ENCODE assay signal across 8 cellular contexts in genomic region chr19:14536926-14537692, GRCh38. TPM values are rescaled to one million over a fixed set of nuclear protein-coding genes. Genes with fewer than 3 reads are reported as not detected.
DNase-seq lines count a peak whose midpoint lies in the region; ATAC-seq and TF ChIP-seq lines count a peak whose summit lies in the region.

No MANE protein-coding gene starts in this region.

- peaks cover 13% of the 10 kb centered on the region for H3K36me3 Mint-ChIP-seq in nephron (ENCODE audit: low read depth)

- H3K9me3 ChIP-seq in esophagus (ENCODE audit: control insufficient read depth in 2 of 2, insufficient read depth in 1 of 2, low read depth in 1 of 2, low read length in 1 of 2) = no peaks in the 10 kb centered on the region

- ATAC-seq in HG03457 (IDR thresholded peaks at IDR 0.05; ENCODE audit: unreplicated experiment) (no peak), HG03095 (IDR thresholded peaks at IDR 0.05; ENCODE audit: unreplicated experiment) (no peak)

- DNase-seq in HCEC 1CT = peak; percentile 3
- peak; percentile 76 for DNase-seq in UCSD-AML1 (lab: John Stamatoyannopoulos, UW; ENCODE audit: unreplicated experiment)
- DNase-seq in NOMO-1 treated with DMSO at 0.1 percent for 48 hours (lab: John Stamatoyannopoulos, UW; ENCODE audit: unreplicated experiment) = no peak
- no peak for DNase-seq in ACHN

- peaks cover 0 to 12% of the 10 kb centered on the region in 2 donors for H3K4me1 ChIP-seq in esophagus (ENCODE audit: control insufficient read depth in 2 of 2, insufficient read depth in 2 of 2, low read length in 1 of 2)

- peak overlapping the region in 1 of 3 experiments; percentile 57 for H3K4me3 Mint-ChIP-seq in nephron

- peaks cover 3 to 14% of the 10 kb centered on the region in 2 donors for H3K36me3 ChIP-seq in esophagus (ENCODE audit: control insufficient read depth in 2 of 2, insufficient read depth in 2 of 2, low read length in 1 of 2)

- peak overlapping the region; percentile 89 to 92 for H3K27ac ChIP-seq in esophagus (ENCODE audit: low read depth in 2 of 2, low read length in 1 of 2)

- in situ Hi-C loops in ACHN (cut with HindIII; ENCODE audit: low pct_ligation_motif_present, low pct_unique_long_range_greater_than_20kb, low sequenced_read_pairs) = no loop called here

- H3K4me3 ChIP-seq in esophagus (ENCODE audit: low read depth in 1 of 2, low read length in 2 of 2) = no peak overlapping the region

- H3K27ac Mint-ChIP-seq in nephron = peak overlapping the region in 2 of 3 experiments; percentile 52 to 57

- TF ChIP-seq CTCF in nephron (IDR thresholded peaks at IDR 0.05; ENCODE audit: unreplicated experiment in 3 of 3) = no peak

- H3K27me3 Mint-ChIP-seq in nephron (ENCODE audit: low read depth) = no peaks in the 10 kb centered on the region

- 22 to 26% methylated on average over 13 to 24 of the region's 24 CpGs for WGBS in esophagus, 2 donors

- H3K27me3 ChIP-seq in esophagus (ENCODE audit: control insufficient read depth in 1 of 2, insufficient read depth in 2 of 2, low read length in 2 of 2) = no peaks in the 10 kb centered on the region

- H3K9me3 Mint-ChIP-seq in nephron = no peaks in the 10 kb centered on the region

- H3K4me1 Mint-ChIP-seq in nephron = peaks cover 5% of the 10 kb centered on the region

RNA-seq across cellular contexts. Expression of gene TECR, which starts 7.7 kb away (rescaled TPM):
- 100 to 1,000 TPM; 362 to 444 TPM for polyA plus RNA-seq in esophagus

RNA-seq across cellular contexts. Expression of gene DNAJB1, which starts 18.9 kb away (rescaled TPM):
- polyA plus RNA-seq in esophagus = 100 to 1,000 TPM; 249 to 309 TPM

RNA-seq across cellular contexts. Expression of gene NDUFB7, which starts 34.8 kb away (rescaled TPM):
- 100 to 1,000 TPM; 471 to 517 TPM for polyA plus RNA-seq in esophagus

RNA-seq across cellular contexts. Expression of gene GIPC1, which starts 41.2 kb away (rescaled TPM):
- 100 to 1,000 TPM; 269 to 368 TPM for polyA plus RNA-seq in esophagus

RNA-seq across cellular contexts. Expression of gene CLEC17A, which starts 45.8 kb away (rescaled TPM):
- polyA plus RNA-seq in esophagus = under 1 TPM; 0.01 to 0.08 TPM

Comparison
In these comparisons a context has a peak if more than half of its experiments do, and no peak if none do; other contexts are left out.
1. DNase-seq: peak in HCEC 1CT (single experiment) and UCSD-AML1 (single experiment); none in NOMO-1 treated with DMSO at 0.1 percent for 48 hours (single experiment) and ACHN (single experiment).